ENCODE assay signal across 21 cellular contexts in the genomic region with DNA sequence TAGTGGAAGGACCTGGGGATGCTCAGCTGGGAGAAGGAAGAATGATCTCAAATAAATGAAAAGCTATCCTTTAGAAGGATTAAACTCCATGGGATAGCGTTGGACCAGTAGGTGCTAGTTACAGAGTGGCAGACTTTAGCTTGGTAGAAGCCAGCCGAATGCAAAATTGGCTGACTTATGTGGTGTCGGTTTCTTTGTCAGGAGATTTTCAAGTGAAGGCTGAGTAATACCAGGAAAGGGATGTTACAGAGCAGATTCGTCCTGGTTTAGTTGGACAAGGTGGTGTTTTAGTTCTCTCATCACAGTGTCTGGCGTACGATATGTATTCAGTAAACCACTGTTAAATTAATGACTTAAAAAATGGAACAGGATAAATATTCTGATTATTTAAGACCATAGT. TPM values are rescaled to one million over a fixed set of nuclear protein-coding genes. Genes with fewer than 3 reads are reported as not detected.
A peak's percentile ranks its signal among the peaks of the same experiment; 100 is the strongest.
DNase-seq lines count a peak whose midpoint lies in the region; ATAC-seq, FAIRE-seq and TF ChIP-seq lines count a peak whose summit lies in the region.
"Had no signal": no experiment of that assay in that cellular context is flagged by ENCODE, and none has a peak within 500 bp of the region (broad histone marks: within the 10 kb centered on the region; RNA-seq: fewer than 3 reads in every experiment).

No MANE protein-coding gene starts in this region.

- peaks cover 0 to 14% of the 10 kb centered on the region in 2 donors for H3K36me3 Mint-ChIP-seq in activated naive CD4-positive, alpha-beta T cell treated with anti-CD3 and anti-CD28 coated beads, Interleukin-2, amount 50 U/mL, for 72 hours
- H3K36me3 Mint-ChIP-seq in WTC11: no peaks in the 10 kb centered on the region

- no peak for FAIRE-seq in kidney (lab: Jason Lieb, UNC)

- no peaks in the 10 kb centered on the region for H3K4me1 Mint-ChIP-seq in WTC11

- H3K27me3 ChIP-seq in OCI-LY3 (ENCODE audit: low read depth, low read length) (peaks cover 7% of the 10 kb centered on the region), Karpas-422 (ENCODE audit: low read length) (no peaks in the 10 kb centered on the region)
- H3K27me3 ChIP-seq: esophagus squamous epithelium had no signal

- H3K9me3 ChIP-seq in OCI-LY3 (ENCODE audit: insufficient read depth, low read length) (0 out of 2 replicates have a peak, but pooled peaks cover 5% of the 10 kb centered on the region), kidney (ENCODE audit: control insufficient read depth in 1 of 2, low read length in 2 of 2) (no peaks in the 10 kb centered on the region), Karpas-422 (ENCODE audit: low read length) (no peaks in the 10 kb centered on the region)
- H3K9me3 ChIP-seq: esophagus squamous epithelium had no signal

- ATAC-seq in activated naive CD4-positive, alpha-beta T cell treated with anti-CD3 and anti-CD28 coated beads, Interleukin-2, amount 50 U/mL, for 72 hours: peak; percentile 34 to 39
- ATAC-seq in GM21529 (IDR thresholded peaks at IDR 0.05; ENCODE audit: unreplicated experiment) (peak; percentile 37), WTC11 (no peak)
- peak; percentile 8 for ATAC-seq in stimulated activated naive CD8-positive, alpha-beta T cell treated with anti-CD3 and anti-CD28 coated beads, Interleukin-15, Interleukin-2, amounts not matched to agents 100 U/mL and 50 U/mL, for 24 hours
- ATAC-seq: GM23338, sciatic nerve, T-cell had no signal

- H3K4me3 ChIP-seq in OCI-LY3 (ENCODE audit: low read length): peak overlapping the region; percentile 30
- no peak overlapping the region for H3K4me3 ChIP-seq in kidney (ENCODE audit: low read length in 2 of 2)
- no peak overlapping the region for H3K4me3 ChIP-seq in Karpas-422 (ENCODE audit: low read length)
- H3K4me3 ChIP-seq: esophagus squamous epithelium, GM23338 had no signal

- no peaks in the 10 kb centered on the region for H3K27me3 Mint-ChIP-seq in WTC11 (ENCODE audit: low read depth)
- H3K27me3 Mint-ChIP-seq: T-cell had no signal

- peaks cover 38% of the 10 kb centered on the region for H3K4me1 ChIP-seq in OCI-LY3 (ENCODE audit: low read length)
- no peaks in the 10 kb centered on the region for H3K4me1 ChIP-seq in kidney (ENCODE audit: control insufficient read depth in 1 of 2, insufficient read depth in 1 of 2, low read depth in 1 of 2, low read length in 2 of 2)
- no peaks in the 10 kb centered on the region for H3K4me1 ChIP-seq in Karpas-422 (ENCODE audit: low read length)

- no peak overlapping the region for H3K4me3 Mint-ChIP-seq in WTC11
- H3K4me3 Mint-ChIP-seq: CD14-positive monocyte, GM23338, T-cell had no signal

- H3K9me2 ChIP-seq in Karpas-422 (replicated peaks; ENCODE audit: insufficient read depth, low read length): no peaks in the 10 kb centered on the region

- H3K27ac Mint-ChIP-seq in activated naive CD4-positive, alpha-beta T cell treated with anti-CD3 and anti-CD28 coated beads, Interleukin-2, amount 50 U/mL, for 72 hours: peak overlapping the region in 1 of 2 donors; percentile 7
- H3K27ac Mint-ChIP-seq in WTC11: no peak overlapping the region
- H3K27ac Mint-ChIP-seq: GM23338, T-cell had no signal

- H2AFZ ChIP-seq in OCI-LY3 (ENCODE audit: low read depth, low read length) (no peak overlapping the region), Karpas-422 (ENCODE audit: low read length) (no peak overlapping the region)
- H2AFZ ChIP-seq: GM23338 had no signal

- POLR2A ChIA-PET in WTC11 (lab: Charles Lee): no interaction called here

- CTCF ChIA-PET in WTC11 (lab: Charles Lee): interaction anchor here (1.5 to 1.9 kb wide), 2 partner anchors 21 to 23 kb away, joined by 7 to 8 read pairs; no protein-coding TSS in a partner anchor

- H3K4me2 ChIP-seq in OCI-LY3 (ENCODE audit: low read length) (peak overlapping the region; percentile 66), Karpas-422 (ENCODE audit: low read depth, low read length, poor library complexity, severe bottlenecking) (no peak overlapping the region)
- H3K4me2 ChIP-seq: GM23338 had no signal

- no peak for DNase-seq in activated naive CD4-positive, alpha-beta T cell treated with anti-CD3 and anti-CD28 coated beads, Interleukin-2, amount 50 U/mL, for 72 hours (ENCODE audit: low spot score in 2 of 2)
- DNase-seq in activated naive CD4-positive, alpha-beta T cell treated with anti-CD3 and anti-CD28 coated beads, Interleukin-2, amount 50 U/mL, for 16 hours: no peak
- no peak for DNase-seq in stimulated activated naive CD8-positive, alpha-beta T cell treated with anti-CD3 and anti-CD28 coated beads, Interleukin-15, Interleukin-2, amounts not matched to agents 100 U/mL and 50 U/mL, for 24 hours
- DNase-seq in kidney (no peak), WTC11 (ENCODE audit: low spot score) (no peak), Karpas-422 (no peak)
- DNase-seq: activated CD4-positive, CD25-positive, alpha-beta regulatory T cell; DMS53; esophagus squamous epithelium; kidney glomerular epithelial cell; NCI-H2171; NCI-H82; occipital lobe; stimulated activated CD4-positive, alpha-beta T cell treated with anti-CD3 and anti-CD28 coated beads, Interleukin-2, amount 100 ng/mL, for 48 hours; T-cell; trophoblast cell had no signal

- H3K79me2 ChIP-seq in OCI-LY3 (ENCODE audit: low read length) (no peaks in the 10 kb centered on the region), Karpas-422 (ENCODE audit: low read length) (peaks cover 49% of the 10 kb centered on the region)

- TF ChIP-seq CTCF in OCI-LY3 (IDR thresholded peaks at IDR 0.05; ENCODE audit: low read depth, low read length): no peak
- no peak for TF ChIP-seq CTCF in kidney (IDR thresholded peaks at IDR 0.05; ENCODE audit: borderline replicate concordance, extremely low read depth, insufficient read depth)
- no peak for TF ChIP-seq CTCF in WTC11 (IDR thresholded peaks at IDR 0.05)

- peaks cover 19% of the 10 kb centered on the region for H3K36me3 ChIP-seq in OCI-LY3 (replicated peaks; ENCODE audit: low read depth, low read length)
- peaks cover 3 to 6% of the 10 kb centered on the region in 2 donors for H3K36me3 ChIP-seq in kidney (ENCODE audit: control insufficient read depth in 1 of 2, insufficient read depth in 2 of 2, low read length in 2 of 2)
- H3K36me3 ChIP-seq in Karpas-422 (ENCODE audit: insufficient read depth, low read length): peaks cover 10% of the 10 kb centered on the region; the same call in 1 of the 2 replicates

- H4K20me1 ChIP-seq in OCI-LY3 (ENCODE audit: insufficient read depth, low read length) (peaks cover 13% of the 10 kb centered on the region), Karpas-422 (ENCODE audit: insufficient read depth, low read depth, low read length) (no peaks in the 10 kb centered on the region)

- H3K27ac ChIP-seq in OCI-LY3 (ENCODE audit: low read length) (0 out of 2 replicates have a peak overlapping the region, but pooled peaks have one; percentile 1), kidney (ENCODE audit: low read depth in 2 of 2, low read length in 2 of 2) (no peak overlapping the region), Karpas-422 (ENCODE audit: low read length) (no peak overlapping the region)
- H3K27ac ChIP-seq: esophagus squamous epithelium had no signal

- intact Hi-C loops in kidney (cut with DNase I): no loop called here

- no peaks in the 10 kb centered on the region for H3K9me3 Mint-ChIP-seq in activated naive CD4-positive, alpha-beta T cell treated with anti-CD3 and anti-CD28 coated beads, Interleukin-2, amount 50 U/mL, for 72 hours
- H3K9me3 Mint-ChIP-seq in WTC11: no peaks in the 10 kb centered on the region
- H3K9me3 Mint-ChIP-seq: CD14-positive monocyte, GM23338, T-cell had no signal

- H3K9ac ChIP-seq in OCI-LY3 (ENCODE audit: low read length) (peak overlapping the region; percentile 7; the same call in 1 of the 2 replicates), kidney (ENCODE audit: low read length in 2 of 2) (no peak overlapping the region), Karpas-422 (ENCODE audit: low read length) (no peak overlapping the region)

TF ChIP-seq in WTC11, 78 proteins besides CTCF, POLR2A, EP300 and RAD21 (continues in another document):
- no peak for TF ChIP-seq NR1H2 (CRISPR knock-in tag; IDR thresholded peaks at IDR 0.05)
- TF ChIP-seq RORB (CRISPR knock-in tag; IDR thresholded peaks at IDR 0.05): no peak
- no peak for TF ChIP-seq HMGA2 (CRISPR knock-in tag; IDR thresholded peaks at IDR 0.05)
- TF ChIP-seq, protein P1, sequence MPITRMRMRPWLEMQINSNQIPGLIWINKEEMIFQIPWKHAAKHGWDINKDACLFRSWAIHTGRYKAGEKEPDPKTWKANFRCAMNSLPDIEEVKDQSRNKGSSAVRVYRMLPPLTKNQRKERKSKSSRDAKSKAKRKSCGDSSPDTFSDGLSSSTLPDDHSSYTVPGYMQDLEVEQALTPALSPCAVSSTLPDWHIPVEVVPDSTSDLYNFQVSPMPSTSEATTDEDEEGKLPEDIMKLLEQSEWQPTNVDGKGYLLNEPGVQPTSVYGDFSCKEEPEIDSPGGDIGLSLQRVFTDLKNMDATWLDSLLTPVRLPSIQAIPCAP (CRISPR knock-in tag; IDR thresholded peaks at IDR 0.05): no peak
- TF ChIP-seq CBFB (CRISPR knock-in tag; IDR thresholded peaks at IDR 0.05; ENCODE audit: low read depth): no peak
- TF ChIP-seq, protein P2, sequence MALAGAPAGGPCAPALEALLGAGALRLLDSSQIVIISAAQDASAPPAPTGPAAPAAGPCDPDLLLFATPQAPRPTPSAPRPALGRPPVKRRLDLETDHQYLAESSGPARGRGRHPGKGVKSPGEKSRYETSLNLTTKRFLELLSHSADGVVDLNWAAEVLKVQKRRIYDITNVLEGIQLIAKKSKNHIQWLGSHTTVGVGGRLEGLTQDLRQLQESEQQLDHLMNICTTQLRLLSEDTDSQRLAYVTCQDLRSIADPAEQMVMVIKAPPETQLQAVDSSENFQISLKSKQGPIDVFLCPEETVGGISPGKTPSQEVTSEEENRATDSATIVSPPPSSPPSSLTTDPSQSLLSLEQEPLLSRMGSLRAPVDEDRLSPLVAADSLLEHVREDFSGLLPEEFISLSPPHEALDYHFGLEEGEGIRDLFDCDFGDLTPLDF (CRISPR knock-in tag; IDR thresholded peaks at IDR 0.05): no peak

RNA-seq across cellular contexts. Expression of a gene that starts 26.0 kb away (rescaled TPM):
- total RNA-seq in activated naive CD4-positive, alpha-beta T cell treated with anti-CD3 and anti-CD28 coated beads, Interleukin-2, amount 50 U/mL, for 72 hours: 10 to 100 TPM; 13.0 to 15.2 TPM
- total RNA-seq in kidney: 13.1 TPM
- 34.4 TPM for polyA plus RNA-seq in kidney (ENCODE audit: insufficient read depth, low read depth, low replicate concordance)
- total RNA-seq in WTC11 (2021): 9.3 to 9.9 TPM (median 9.6 TPM) in 3 replicates
- 24.0 and 30.4 TPM in 2 replicates for total RNA-seq in Karpas-422 (2014; rRNA removed; shearing (Covaris generic); ENCODE audit: low replicate concordance)
